ENCODE assay signal across 1 cellular context in genomic region chr3:46731795-46732194, GRCh38.
A peak's percentile ranks its signal among the peaks of the same experiment; 100 is the strongest.
TF ChIP-seq lines count a peak whose summit lies in the region.

No MANE protein-coding gene starts in this region.

TF ChIP-seq in GM12878, 131 proteins besides CTCF, POLR2A, EP300 and RAD21:
- TF ChIP-seq MYB (IDR thresholded peaks at IDR 0.05; ENCODE audit: borderline replicate concordance, low read depth, low read length) (no peak), BCL11A (IDR thresholded peaks at IDR 0.05; ENCODE audit: low read depth, low read length) (peak; percentile 39; the same call in 1 of the 2 replicates), ETV6 (conservative IDR thresholded peaks at IDR 0.05 in 1 of 2, IDR thresholded peaks at IDR 0.05 in 1 of 2; ENCODE audit: borderline replicate concordance in 1 of 2, low read depth in 1 of 2) (no peak), SMARCA5 (IDR thresholded peaks at IDR 0.05) (no peak), CBFB (IDR thresholded peaks at IDR 0.05; ENCODE audit: low read depth) (no peak), JUNB (IDR thresholded peaks at IDR 0.05) (peak; percentile 90), TCF3 (IDR thresholded peaks at IDR 0.05; ENCODE audit: borderline replicate concordance, insufficient read depth, low read depth, low read length) (peak; percentile 95), E2F8 (IDR thresholded peaks at IDR 0.05; ENCODE audit: low read depth, partially characterized antibody) (no peak), CHD2 (IDR thresholded peaks at IDR 0.05; ENCODE audit: borderline replicate concordance, low read depth, low read length) (no peak), RELB (IDR thresholded peaks at IDR 0.05; ENCODE audit: low read depth) (no peak), TCF12 (IDR thresholded peaks at IDR 0.05; ENCODE audit: low read depth, low read length) (peak; percentile 92), BHLHE40 (IDR thresholded peaks at IDR 0.05; ENCODE audit: borderline replicate concordance in 1 of 2, low read depth in 2 of 2, low read length in 1 of 2) (0 out of 4 replicates have a peak, but pooled peaks of 1 of the 2 experiments have one; percentile 18), NFIC (IDR thresholded peaks at IDR 0.05; ENCODE audit: low read depth, low read length) (peak; percentile 19; the same call in 1 of the 2 replicates), MTA3 (IDR thresholded peaks at IDR 0.05; ENCODE audit: borderline replicate concordance, low read length) (0 out of 2 replicates have a peak, but pooled peaks have one; percentile 63), ZNF384 (IDR thresholded peaks at IDR 0.05; ENCODE audit: borderline replicate concordance, low read depth, low read length) (no peak), REST (IDR thresholded peaks at IDR 0.05; ENCODE audit: low read depth, low read length) (no peak), CREM (IDR thresholded peaks at IDR 0.05; ENCODE audit: low read depth) (peak; percentile 31; the same call in 1 of the 2 replicates), NR2F1 (conservative IDR thresholded peaks at IDR 0.05) (no peak), FOXM1 (IDR thresholded peaks at IDR 0.05; ENCODE audit: low read depth, low read length) (no peak), RUNX3 (IDR thresholded peaks at IDR 0.05; ENCODE audit: low read length) (peak; percentile 56; the same call in 1 of the 2 replicates), RBBP5 (conservative IDR thresholded peaks at IDR 0.05) (no peak), EGR1 (IDR thresholded peaks at IDR 0.05; ENCODE audit: borderline replicate concordance in 1 of 2, low read depth in 2 of 2, low read length in 2 of 2) (no peak), RB1 (IDR thresholded peaks at IDR 0.05; ENCODE audit: borderline replicate concordance) (no peak), ZNF687 (IDR thresholded peaks at IDR 0.05) (no peak), LARP7 (IDR thresholded peaks at IDR 0.05) (no peak), IRF4 (IDR thresholded peaks at IDR 0.05; ENCODE audit: low read depth, low read length) (peak; percentile 77), POU2F2 (IDR thresholded peaks at IDR 0.05; ENCODE audit: borderline replicate concordance, low read depth, low read length) (peak; percentile 83), BMI1 (IDR thresholded peaks at IDR 0.05; ENCODE audit: borderline replicate concordance) (no peak)
- TF ChIP-seq, protein P1, sequence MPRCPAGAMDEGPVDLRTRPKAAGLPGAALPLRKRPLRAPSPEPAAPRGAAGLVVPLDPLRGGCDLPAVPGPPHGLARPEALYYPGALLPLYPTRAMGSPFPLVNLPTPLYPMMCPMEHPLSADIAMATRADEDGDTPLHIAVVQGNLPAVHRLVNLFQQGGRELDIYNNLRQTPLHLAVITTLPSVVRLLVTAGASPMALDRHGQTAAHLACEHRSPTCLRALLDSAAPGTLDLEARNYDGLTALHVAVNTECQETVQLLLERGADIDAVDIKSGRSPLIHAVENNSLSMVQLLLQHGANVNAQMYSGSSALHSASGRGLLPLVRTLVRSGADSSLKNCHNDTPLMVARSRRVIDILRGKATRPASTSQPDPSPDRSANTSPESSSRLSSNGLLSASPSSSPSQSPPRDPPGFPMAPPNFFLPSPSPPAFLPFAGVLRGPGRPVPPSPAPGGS (IDR thresholded peaks at IDR 0.05; ENCODE audit: borderline replicate concordance, insufficient read depth, low read depth, low read length, poor library complexity, severe bottlenecking), result no peak
